1 cellular context compared by ENCODE assay signal in the genomic region with DNA sequence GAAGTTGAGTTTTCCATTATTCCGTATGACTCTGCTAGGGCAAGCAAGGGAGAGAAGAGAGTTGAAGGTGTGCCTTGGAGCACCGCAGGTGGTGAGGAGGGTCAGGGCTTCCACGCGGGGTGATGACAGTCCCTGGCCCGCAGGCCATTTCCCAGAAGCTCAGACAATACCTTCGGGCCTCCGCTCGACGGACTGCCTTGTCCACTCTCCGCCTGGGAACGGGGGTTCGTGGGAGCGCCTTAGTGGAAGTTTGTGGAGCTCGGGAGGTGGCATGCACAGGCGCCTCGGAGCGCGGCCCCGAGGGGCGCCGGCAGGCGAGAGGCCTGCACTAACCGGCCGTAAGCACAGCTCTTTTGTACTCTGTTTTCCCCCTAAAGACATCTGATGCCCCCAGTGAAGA.
TF ChIP-seq lines count a peak whose summit lies in the region.

No MANE protein-coding gene starts in this region.

TF ChIP-seq in H1, 55 proteins besides CTCF, POLR2A, EP300 and RAD21 (continued from another document):
- TF ChIP-seq, protein P1, sequence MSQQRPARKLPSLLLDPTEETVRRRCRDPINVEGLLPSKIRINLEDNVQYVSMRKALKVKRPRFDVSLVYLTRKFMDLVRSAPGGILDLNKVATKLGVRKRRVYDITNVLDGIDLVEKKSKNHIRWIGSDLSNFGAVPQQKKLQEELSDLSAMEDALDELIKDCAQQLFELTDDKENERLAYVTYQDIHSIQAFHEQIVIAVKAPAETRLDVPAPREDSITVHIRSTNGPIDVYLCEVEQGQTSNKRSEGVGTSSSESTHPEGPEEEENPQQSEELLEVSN (IDR thresholded peaks at IDR 0.05), result no peak
- TF ChIP-seq EZH2 (IDR thresholded peaks at IDR 0.05; ENCODE audit: low read depth, low read length, severe bottlenecking) (no peak), SIX5 (IDR thresholded peaks at IDR 0.05; ENCODE audit: low read depth, low read length) (no peak), SP1 (IDR thresholded peaks at IDR 0.05; ENCODE audit: low read depth, low read length) (no peak), POU5F1 (IDR thresholded peaks at IDR 0.05; ENCODE audit: low read depth, low read length) (no peak), RXRA (IDR thresholded peaks at IDR 0.05; ENCODE audit: insufficient read depth, low read depth, low read length) (no peak), TBP (IDR thresholded peaks at IDR 0.05; ENCODE audit: low read depth, low read length) (no peak), SP2 (IDR thresholded peaks at IDR 0.05; ENCODE audit: low read length) (no peak), PHF8 (conservative IDR thresholded peaks at IDR 0.05; ENCODE audit: low read depth, low read length) (no peak), CHD2 (IDR thresholded peaks at IDR 0.05; ENCODE audit: low read length) (no peak), KDM1A (IDR thresholded peaks at IDR 0.05; ENCODE audit: borderline replicate concordance, low read length) (no peak), HDAC6 (IDR thresholded peaks at IDR 0.05; ENCODE audit: low read depth, low read length) (no peak), RBBP5 (IDR thresholded peaks at IDR 0.05; ENCODE audit: borderline replicate concordance, low read depth, low read length) (no peak), RNF2 (IDR thresholded peaks at IDR 0.05; ENCODE audit: borderline replicate concordance, low read depth, low read length, missing control alignments, poor library complexity, severe bottlenecking) (no peak), TEAD4 (IDR thresholded peaks at IDR 0.05; ENCODE audit: low read depth, low read length) (no peak)
- TF ChIP-seq, protein P2, sequence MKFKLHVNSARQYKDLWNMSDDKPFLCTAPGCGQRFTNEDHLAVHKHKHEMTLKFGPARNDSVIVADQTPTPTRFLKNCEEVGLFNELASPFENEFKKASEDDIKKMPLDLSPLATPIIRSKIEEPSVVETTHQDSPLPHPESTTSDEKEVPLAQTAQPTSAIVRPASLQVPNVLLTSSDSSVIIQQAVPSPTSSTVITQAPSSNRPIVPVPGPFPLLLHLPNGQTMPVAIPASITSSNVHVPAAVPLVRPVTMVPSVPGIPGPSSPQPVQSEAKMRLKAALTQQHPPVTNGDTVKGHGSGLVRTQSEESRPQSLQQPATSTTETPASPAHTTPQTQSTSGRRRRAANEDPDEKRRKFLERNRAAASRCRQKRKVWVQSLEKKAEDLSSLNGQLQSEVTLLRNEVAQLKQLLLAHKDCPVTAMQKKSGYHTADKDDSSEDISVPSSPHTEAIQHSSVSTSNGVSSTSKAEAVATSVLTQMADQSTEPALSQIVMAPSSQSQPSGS (IDR thresholded peaks at IDR 0.05; ENCODE audit: low read length), result no peak
